In the genomic region with DNA sequence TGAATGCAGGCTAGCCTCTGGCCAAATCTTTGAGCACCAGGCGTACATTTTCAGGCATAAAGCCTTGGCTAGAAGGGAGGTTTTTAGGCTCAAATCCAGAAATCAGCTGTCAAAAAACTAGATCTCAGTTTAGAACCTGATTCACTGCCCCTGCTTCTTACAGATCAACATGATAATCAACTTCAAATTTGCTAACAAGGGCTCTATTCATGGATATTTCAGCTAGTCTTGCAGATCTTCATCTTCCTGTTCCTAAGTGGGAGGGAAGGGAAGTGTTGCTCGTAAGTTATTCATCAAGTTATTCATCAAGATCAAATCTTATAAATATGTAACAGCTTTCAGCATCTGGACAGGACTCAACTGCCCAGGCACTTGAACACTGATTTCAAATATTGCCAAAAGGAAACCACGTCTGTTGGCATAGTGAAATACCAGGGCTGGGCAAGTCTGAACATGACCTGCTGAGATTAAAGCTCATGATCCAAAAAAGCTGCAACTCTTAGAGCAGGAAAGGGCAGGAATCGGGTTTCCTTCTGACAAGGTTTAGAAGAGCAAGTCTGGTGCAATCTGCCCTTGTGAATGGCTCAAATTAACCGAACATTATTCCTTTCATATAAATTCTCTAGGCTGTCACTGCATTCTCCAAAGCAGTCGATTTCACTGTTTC, we compare ENCODE assay signal across 8 cellular contexts.
DNase-seq lines count a peak whose midpoint lies in the region; ATAC-seq and TF ChIP-seq lines count a peak whose summit lies in the region.

No MANE protein-coding gene starts in this region.

- peaks cover 71% of the 10 kb centered on the region for H3K4me1 ChIP-seq in RWPE2 (ENCODE audit: insufficient read depth, poor library complexity, severe bottlenecking)

- ATAC-seq in RWPE2 (ENCODE audit: low read depth) (peak; percentile 77), HG02973 (IDR thresholded peaks at IDR 0.05; ENCODE audit: unreplicated experiment) (no peak)

- H3K27ac Mint-ChIP-seq in activated naive CD8-positive, alpha-beta T cell treated with anti-CD3 and anti-CD28 coated beads for 36 hours = no peak overlapping the region

- H3K9me3 ChIP-seq in RWPE2 (ENCODE audit: severe bottlenecking) = no peaks in the 10 kb centered on the region

- no peaks in the 10 kb centered on the region for H3K27me3 ChIP-seq in RWPE2 (ENCODE audit: insufficient read depth, poor library complexity, severe bottlenecking)

- H3K27ac ChIP-seq in RWPE2 (ENCODE audit: poor library complexity, severe bottlenecking) = peak overlapping the region; percentile 98

- no peak for TF ChIP-seq CTCF in RWPE2 (IDR thresholded peaks at IDR 0.05; ENCODE audit: poor library complexity, severe bottlenecking)
- no peak for TF ChIP-seq CTCF in foreskin fibroblast (IDR thresholded peaks at IDR 0.05; ENCODE audit: low read depth, low read length)

- H3K36me3 Mint-ChIP-seq in activated naive CD8-positive, alpha-beta T cell treated with anti-CD3 and anti-CD28 coated beads for 36 hours = no peaks in the 10 kb centered on the region

- H3K4me1 Mint-ChIP-seq in activated naive CD8-positive, alpha-beta T cell treated with anti-CD3 and anti-CD28 coated beads for 36 hours = no peaks in the 10 kb centered on the region

- H3K27me3 Mint-ChIP-seq in activated naive CD8-positive, alpha-beta T cell treated with anti-CD3 and anti-CD28 coated beads for 36 hours = no peaks in the 10 kb centered on the region

- H3K4me3 ChIP-seq in RWPE2 (ENCODE audit: severe bottlenecking) (no peak overlapping the region), foreskin fibroblast (ENCODE audit: low read depth in 1 of 2, low read length in 2 of 2) (peak overlapping the region in 1 of 2 donors; percentile 28)

- H3K36me3 ChIP-seq in RWPE2 (ENCODE audit: low read depth) = peaks cover 28% of the 10 kb centered on the region

- H3K4me3 Mint-ChIP-seq in activated naive CD8-positive, alpha-beta T cell treated with anti-CD3 and anti-CD28 coated beads for 36 hours = no peak overlapping the region

- DNase-seq in HT-29 (ENCODE audit: low spot score) (peak; percentile 77), RWPE2 (ENCODE audit: low spot score) (peak; percentile 87), foreskin fibroblast (peak; percentile 86 to 93), pulmonary artery endothelial cell (ENCODE audit: low read depth, low spot score) (peak; percentile 30), T-helper 2 cell (no peak), iPS-NIHi7 (ENCODE audit: extremely low spot score) (no peak)
- no peak for DNase-seq in activated naive CD8-positive, alpha-beta T cell treated with anti-CD3 and anti-CD28 coated beads for 36 hours

- H3K9me3 Mint-ChIP-seq in activated naive CD8-positive, alpha-beta T cell treated with anti-CD3 and anti-CD28 coated beads for 36 hours = no peaks in the 10 kb centered on the region

Comparison
In these comparisons a context has a peak if more than half of its experiments do, and no peak if none do; other contexts are left out.
1. DNase-seq: peak in HT-29 (single experiment), RWPE2 (single experiment), foreskin fibroblast (2 of 2) and pulmonary artery endothelial cell (single experiment); none in activated naive CD8-positive, alpha-beta T cell treated with anti-CD3 and anti-CD28 coated beads for 36 hours (single experiment), T-helper 2 cell (0 of 5) and iPS-NIHi7 (single experiment).